In genomic region chr2:120428748-120429147, GRCh38 we compare ENCODE assay signal across 1 cellular context.
TF ChIP-seq lines count a peak whose summit lies in the region.

No MANE protein-coding gene starts in this region.

TF ChIP-seq in H1, 55 proteins besides CTCF, POLR2A, EP300 and RAD21:
- TF ChIP-seq PHF8 (conservative IDR thresholded peaks at IDR 0.05; ENCODE audit: low read depth, low read length) (no peak), SAP30 (IDR thresholded peaks at IDR 0.05; ENCODE audit: insufficient read depth, insufficient replicate concordance, low read length) (no peak), FOSL1 (IDR thresholded peaks at IDR 0.05; ENCODE audit: insufficient read depth, low read depth, low read length) (no peak), SP2 (IDR thresholded peaks at IDR 0.05; ENCODE audit: low read length) (no peak), CHD2 (IDR thresholded peaks at IDR 0.05; ENCODE audit: low read length) (no peak), SIRT6 (IDR thresholded peaks at IDR 0.05; ENCODE audit: low read length) (no peak)
